17 cellular contexts compared by ENCODE assay signal in genomic region chr22:47259049-47259448, GRCh38.
DNase-seq lines count a peak whose midpoint lies in the region; FAIRE-seq and TF ChIP-seq lines count a peak whose summit lies in the region.
"Had no signal": no experiment of that assay in that cellular context is flagged by ENCODE, and none has a peak within 500 bp of the region (broad histone marks: within the 10 kb centered on the region; RNA-seq: fewer than 3 reads in every experiment).

No MANE protein-coding gene starts in this region.

- no peak overlapping the region for H3K27ac ChIP-seq in HEK293 (ENCODE audit: extremely low read depth, low read depth, low read length)
- H3K27ac ChIP-seq in neuronal stem cell (replicated peaks; ENCODE audit: low read length): no peak overlapping the region
- no peak overlapping the region for H3K27ac ChIP-seq in smooth muscle cell (ENCODE audit: low read depth)

- no peak overlapping the region for H2AFZ ChIP-seq in neuronal stem cell (ENCODE audit: low read length)
- H2AFZ ChIP-seq in smooth muscle cell (ENCODE audit: low read depth): no peak overlapping the region

- H3K14ac ChIP-seq in neuronal stem cell (ENCODE audit: low read length): no peak overlapping the region

- H3K36me3 ChIP-seq in HEK293 (ENCODE audit: control insufficient read depth in 2 of 2, insufficient read depth in 1 of 2, low read length in 2 of 2) (no peaks in the 10 kb centered on the region), neuronal stem cell (replicated peaks in 1 of 2; ENCODE audit: control insufficient read depth in 2 of 2, insufficient read depth in 2 of 2, low read length in 2 of 2) (no peaks in the 10 kb centered on the region), smooth muscle cell (ENCODE audit: low read depth) (no peaks in the 10 kb centered on the region)
- H3K36me3 ChIP-seq: HAP-1 had no signal

- H3K23ac ChIP-seq in neuronal stem cell (ENCODE audit: low read depth, low read length, poor library complexity): no peak overlapping the region

- H3F3A ChIP-seq in smooth muscle cell (ENCODE audit: low read depth): no peaks in the 10 kb centered on the region

- no peak overlapping the region for H2BK120ac ChIP-seq in neuronal stem cell (ENCODE audit: low read depth, low read length)

- H2BK15ac ChIP-seq in neuronal stem cell (ENCODE audit: low read length): no peak overlapping the region

- H3K4ac ChIP-seq in neuronal stem cell (ENCODE audit: low read length): no peak overlapping the region

- H3K79me2 ChIP-seq in smooth muscle cell (ENCODE audit: low read depth): no peaks in the 10 kb centered on the region

- peak overlapping the region; percentile 61 for H4K91ac ChIP-seq in neuronal stem cell (ENCODE audit: low read depth, low read length, poor library complexity)

- H3K9ac ChIP-seq in neuronal stem cell (ENCODE audit: low read depth, low read length, poor library complexity): no peak overlapping the region
- H3K9ac ChIP-seq in smooth muscle cell (ENCODE audit: low read depth): no peak overlapping the region

- H3K4me2 ChIP-seq in neuronal stem cell (ENCODE audit: insufficient read depth, low read length, poor library complexity, severe bottlenecking) (no peak overlapping the region), smooth muscle cell (no peak overlapping the region)

- H3K4me1 ChIP-seq in HEK293 (ENCODE audit: control insufficient read depth, insufficient read depth, low read length) (no peaks in the 10 kb centered on the region), neuronal stem cell (ENCODE audit: control insufficient read depth in 2 of 2, insufficient read depth in 1 of 2, low read depth in 1 of 2, low read length in 2 of 2) (no peaks in the 10 kb centered on the region), smooth muscle cell (ENCODE audit: low read depth) (no peaks in the 10 kb centered on the region)
- H3K4me1 ChIP-seq: HAP-1 had no signal

- H3K79me1 ChIP-seq in neuronal stem cell (ENCODE audit: low read depth, low read length): no peaks in the 10 kb centered on the region

- H2BK12ac ChIP-seq in neuronal stem cell (ENCODE audit: low read length): no peak overlapping the region

- H3K18ac ChIP-seq in neuronal stem cell (ENCODE audit: low read length): no peak overlapping the region

- POLR2A ChIA-PET in HEK293 (lab: Yijun Ruan, JAX): interaction anchor here (1.4 kb wide), 1 partner anchor 9 kb away, joined by 3 read pairs; no protein-coding TSS in a partner anchor

- H3K4me3 ChIP-seq in HEK293 (ENCODE audit: low read depth, low read length) (no peak overlapping the region), neuronal stem cell (ENCODE audit: low read length in 2 of 2) (peak overlapping the region in 1 of 2 donors; percentile 31), smooth muscle cell (no peak overlapping the region)
- H3K4me3 ChIP-seq: HAP-1 had no signal

- CTCF ChIA-PET in HEK293 (lab: Yijun Ruan, JAX): interaction anchor here (0.6 to 0.9 kb wide), 2 partner anchors 16 to 1137 kb away, joined by 3 read pairs; no protein-coding TSS in a partner anchor

- H2BK5ac ChIP-seq in neuronal stem cell (ENCODE audit: low read length): no peak overlapping the region

- WGBS in neuronal stem cell (ENCODE audit: extremely low coverage in 2 of 2, insufficient read length in 2 of 2, insufficient replicate concordance in 1 of 2), 2 donors: no CpG with 5 or more reads among the region's 6 CpGs
- 52% methylated on average over 5 of the region's 6 CpGs for WGBS in smooth muscle cell (ENCODE audit: low lambda C conversion rate)

- DNase-seq in HTR-8/SVneo (ENCODE audit: insufficient read length, low spot score) (no peak), neuronal stem cell (ENCODE audit: low spot score) (no peak), NCI-H446 (lab: John Stamatoyannopoulos, UW) (no peak), EL (no peak), smooth muscle cell (lab: John Stamatoyannopoulos, UW; ENCODE audit: unreplicated experiment) (no peak)
- DNase-seq: C1 segment of cervical spinal cord; Calu3; CD4-positive, alpha-beta memory T cell; COR-L47; DMS53; DMS79 treated with DMSO at 0.1 percent for 48 hours; GOT3 had no signal

- H2AK5ac ChIP-seq in neuronal stem cell (ENCODE audit: low read depth, low read length): no peak overlapping the region

- TF ChIP-seq CTCF in HEK293 (tag by site-specific recombination; IDR thresholded peaks at IDR 0.05) (no peak), smooth muscle cell (IDR thresholded peaks at IDR 0.05; ENCODE audit: borderline replicate concordance, insufficient read depth, poor library complexity, severe bottlenecking) (no peak)

- no peaks in the 10 kb centered on the region for H3K9me3 ChIP-seq in HEK293 (ENCODE audit: control insufficient read depth, insufficient read depth, low read depth, low read length)
- H3K9me3 ChIP-seq in neuronal stem cell (replicated peaks in 1 of 2; ENCODE audit: control insufficient read depth in 2 of 2, insufficient read depth in 1 of 2, low read depth in 1 of 2, low read length in 2 of 2): peaks cover 0 to 50% of the 10 kb centered on the region in 2 donors
- peaks cover 12% of the 10 kb centered on the region for H3K9me3 ChIP-seq in smooth muscle cell (replicated peaks; ENCODE audit: low read depth)
- H3K9me3 ChIP-seq: HAP-1 had no signal

- no peaks in the 10 kb centered on the region for H4K20me1 ChIP-seq in smooth muscle cell (ENCODE audit: low read depth)

- FAIRE-seq in HTR-8/SVneo (lab: Jason Lieb, UNC): peak; percentile 59
- FAIRE-seq: G401.6, GM12892, H54 had no signal

- no peak overlapping the region for H4K8ac ChIP-seq in neuronal stem cell (ENCODE audit: low read depth, low read length)

- H3K27me3 ChIP-seq in neuronal stem cell (ENCODE audit: control insufficient read depth in 3 of 3, insufficient read depth in 3 of 3, low read depth in 1 of 3, low read length in 3 of 3) (peaks cover 0 to 5% (median 0%) of the 10 kb centered on the region in 3 experiments), smooth muscle cell (ENCODE audit: low read depth) (no peaks in the 10 kb centered on the region)

TF ChIP-seq in HEK293, 187 proteins besides CTCF, POLR2A, EP300 and RAD21:
- no peak for TF ChIP-seq ZNF629 (tag by site-specific recombination; IDR thresholded peaks at IDR 0.05)
- peak; percentile 53; the same call in 1 of the 2 replicates for TF ChIP-seq ZNF785 (tag by site-specific recombination; IDR thresholded peaks at IDR 0.05)
- peak; percentile 54; the same call in 1 of the 2 replicates for TF ChIP-seq ZSCAN4 (tag by site-specific recombination; IDR thresholded peaks at IDR 0.05)
- no peak for TF ChIP-seq ZFHX2 (tag by site-specific recombination; conservative IDR thresholded peaks at IDR 0.05)
